In the genomic region with DNA sequence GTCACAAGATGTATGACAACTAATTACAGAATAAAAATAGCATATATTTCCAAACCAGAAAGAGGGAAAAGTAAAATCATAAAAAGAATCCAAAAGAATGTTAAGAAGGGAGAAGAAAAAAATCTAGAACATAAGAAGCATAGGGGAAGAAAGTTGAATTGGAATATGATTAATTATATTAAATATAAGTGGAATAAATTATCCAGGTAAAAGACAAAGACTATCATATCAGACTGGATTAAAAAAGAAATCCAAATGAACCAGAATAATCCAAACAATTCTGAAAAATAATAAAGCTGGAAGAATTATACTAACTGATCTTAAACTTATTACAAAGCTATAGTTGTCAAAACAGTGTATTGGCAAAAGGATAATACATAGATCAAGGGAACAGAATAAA, we compare ENCODE assay signal across 23 cellular contexts. TPM values are rescaled to one million over a fixed set of nuclear protein-coding genes. Genes with fewer than 3 reads are reported as not detected.
DNase-seq lines count a peak whose midpoint lies in the region; ATAC-seq, FAIRE-seq and TF ChIP-seq lines count a peak whose summit lies in the region.
"Had no signal": no experiment of that assay in that cellular context is flagged by ENCODE, and none has a peak within 500 bp of the region (broad histone marks: within the 10 kb centered on the region; RNA-seq: fewer than 3 reads in every experiment).

No MANE protein-coding gene starts in this region.

- H2AFZ ChIP-seq in K562 (ENCODE audit: low read depth, low read length): no peak overlapping the region
- H2AFZ ChIP-seq: GM23248 had no signal

- FAIRE-seq in G401.6 (lab: Jason Lieb, UNC) (peak; percentile 3), K562 (lab: Jason Lieb, UNC) (no peak), frontal cortex (lab: Jason Lieb, UNC) (peak; percentile 43)
- FAIRE-seq: D721Med, GM12891, GM18507, H1 had no signal

- DNase-seq in K562 (ENCODE audit: extremely low read depth in 1 of 4, low spot score in 3 of 4) (no peak), frontal cortex (ENCODE audit: low spot score in 2 of 2) (no peak)
- DNase-seq in activated CD4-positive, alpha-beta T cell treated with anti-CD3 and anti-CD28 coated beads for 1 hour: no peak
- no peak for DNase-seq in activated T-cell treated with anti-CD3 and anti-CD28 coated beads, Interleukin-2, amount 50 U/mL, for 1 hour
- DNase-seq: ACHN; AML-193; BE2C; CD4-positive, alpha-beta T cell; CD8-positive, alpha-beta memory T cell; DMS 273 treated with DMSO at 0.1 percent for 48 hours; DMS79; EL; GF-D8; GM23248; H7; HCEC 1CT had no signal

- H3K27me3 ChIP-seq in K562 (ENCODE audit: control insufficient read depth in 2 of 2, insufficient read depth in 2 of 2, low read length in 2 of 2): no peaks in the 10 kb centered on the region
- H3K27me3 ChIP-seq: BE2C; BLaER1 treated with 17β-estradiol and CSF1 and Interleukin-3, amounts not matched to agents 10 nM and 100 nM had no signal

- H4K20me1 ChIP-seq in K562 (replicated peaks; ENCODE audit: control insufficient read depth, insufficient read depth, low read length): peaks cover 23% of the 10 kb centered on the region

- in situ Hi-C loops in K562 (cut with MboI): no loop called here

- no peaks in the 10 kb centered on the region for H3K9me1 ChIP-seq in K562 (ENCODE audit: control insufficient read depth, insufficient read depth, low read length)

- no TSS peak for BruUV-seq in K562 (replicated peaks; lab: Mats Ljungman, UMichigan)

- H3K36me3 ChIP-seq in K562 (ENCODE audit: control insufficient read depth, insufficient read depth, low read length): peaks cover 62% of the 10 kb centered on the region; the same call in 2 of the 3 replicates
- H3K36me3 ChIP-seq: BE2C had no signal

- no peak for TF ChIP-seq CTCF in K562 (IDR thresholded peaks at IDR 0.05 in 2 of 3, conservative IDR thresholded peaks at IDR 0.05 in 1 of 3; ENCODE audit: insufficient read depth in 2 of 3, low read depth in 1 of 3, low read length in 3 of 3)

- no peak overlapping the region for H3K9ac ChIP-seq in K562 (ENCODE audit: insufficient read depth in 1 of 2, low read depth in 2 of 2, low read length in 2 of 2)
- H3K9ac ChIP-seq: BLaER1 treated with 17β-estradiol and CSF1 and Interleukin-3, amounts not matched to agents 10 nM and 100 nM; GM23248 had no signal

- H3K27ac ChIP-seq in K562 (ENCODE audit: extremely low read depth, low read depth, low read length): no peak overlapping the region
- H3K27ac ChIP-seq: BLaER1 treated with 17β-estradiol and CSF1 and Interleukin-3, amounts not matched to agents 10 nM and 100 nM; GM23248 had no signal

- no peak for TF ChIP-seq POLR2A in K562 (conservative IDR thresholded peaks at IDR 0.05)

- H3K4me3 ChIP-seq in K562: no peak overlapping the region
- H3K4me3 ChIP-seq: GM23248 had no signal

- POLR2A ChIA-PET in K562 (lab: Yijun Ruan, JAX): interaction anchor here (1.0 kb wide), 1 partner anchor 9 kb away, joined by 4 read pairs; no protein-coding TSS in a partner anchor

- H3K79me2 ChIP-seq in K562 (ENCODE audit: control insufficient read depth, insufficient read depth, low read length): peaks cover 94% of the 10 kb centered on the region

- intact Hi-C loops in K562 (cut with micrococcal nuclease): no loop called here

- ATAC-seq in K562 (no peak), GM21360 (IDR thresholded peaks at IDR 0.05; ENCODE audit: unreplicated experiment) (no peak)

- H3K9me3 ChIP-seq in K562 (replicated peaks; ENCODE audit: control insufficient read depth, insufficient read depth, low read depth, low read length): no peaks in the 10 kb centered on the region; the same call in 1 of the 2 replicates
- H3K9me3 ChIP-seq: BE2C had no signal

- no peak for TF ChIP-seq EP300 in K562 (IDR thresholded peaks at IDR 0.05; ENCODE audit: low read length)

- H3K4me1 ChIP-seq in K562 (replicated peaks in 1 of 2; ENCODE audit: control insufficient read depth in 2 of 2, insufficient read depth in 2 of 2, low read length in 2 of 2): peaks cover 0 to 13% of the 10 kb centered on the region in 2 experiments; a peak in 4 of 5 replicates
- H3K4me1 ChIP-seq: BE2C had no signal

- no peak for TF ChIP-seq RAD21 in K562 (CRISPR knock-in tag; conservative IDR thresholded peaks at IDR 0.05 in 1 of 2, IDR thresholded peaks at IDR 0.05 in 1 of 2)

- no peak overlapping the region for H3K4me2 ChIP-seq in K562 (ENCODE audit: insufficient read depth, low read length)
- H3K4me2 ChIP-seq: BLaER1 treated with 17β-estradiol and CSF1 and Interleukin-3, amounts not matched to agents 10 nM and 100 nM had no signal

- CTCF ChIA-PET in K562 (lab: Yijun Ruan, JAX; ENCODE audit: low intra/inter-chr PET ratio): no interaction called here

RNA-seq across cellular contexts. Expression of gene CSNK2A1, which starts 23.6 kb away (rescaled TPM):
- total RNA-seq in K562 (2011; cell fraction: chromatin; rRNA removed; ENCODE audit: low replicate concordance): 123 and 330 TPM in 2 replicates
- total RNA-seq in K562 (2011; cell fraction: nucleolus; rRNA removed): 74.4 and 84.6 TPM in 2 replicates
- 187 and 322 TPM in 2 replicates for total RNA-seq in K562 (2011; cell fraction: nucleoplasm; rRNA removed)
- total RNA-seq in K562 (2014; rRNA removed) (81.4 and 88.5 TPM in 2 replicates), K562 (2014; rRNA removed; fragmentation: Illumina TruSeq; extraction: Trizol) (149 and 152 TPM in 2 replicates), K562 (2015; rRNA removed; fragmentation: Illumina TruSeq; extraction: Trizol) (141 and 156 TPM in 2 replicates), K562 (2021) (144 and 150 TPM in 2 replicates), frontal cortex (179 TPM)
- polyA plus RNA-seq in K562 (2011; rRNA removed) (103 and 145 TPM in 2 replicates), K562 (2014; fragmentation: Illumina TruSeq; extraction: Trizol) (188 and 251 TPM in 2 replicates), K562 (2014; fragmentation: Nextera tagmentation; extraction: Ambion mirVana) (100 to 1,000 TPM in 1 of 2 experiments, 10 to 100 TPM in 1; 71.0 to 101 TPM), K562 (2014; rRNA removed) (77.0 and 98.4 TPM in 2 replicates)
- polyA plus RNA-seq in K562 (2011; cell fraction: cytosol; rRNA removed): 87.8 and 148 TPM in 2 replicates
- polyA plus RNA-seq in K562 (2011; cell fraction: nucleus; rRNA removed): 75.9 and 131 TPM in 2 replicates
- 89.9 and 106 TPM in 2 replicates for polyA plus RNA-seq in K562 (2012)
- polyA minus RNA-seq in K562 (2011; rRNA and poly(A)+ RNA removed): 231 and 302 TPM in 2 replicates
- 105 and 130 TPM in 2 replicates for polyA minus RNA-seq in K562 (2011; cell fraction: cytosol; rRNA and poly(A)+ RNA removed)
- polyA minus RNA-seq in K562 (2011; cell fraction: nucleus; rRNA and poly(A)+ RNA removed): 58.4 and 139 TPM in 2 replicates

RNA-seq across cellular contexts. Expression of gene TBC1D20, which starts 57.7 kb away (rescaled TPM):
- total RNA-seq in K562 (2011; cell fraction: chromatin; rRNA removed; ENCODE audit: low replicate concordance): 62.9 and 93.5 TPM in 2 replicates
- total RNA-seq in K562 (2011; cell fraction: nucleolus; rRNA removed): 46.9 and 48.3 TPM in 2 replicates
- total RNA-seq in K562 (2011; cell fraction: nucleoplasm; rRNA removed): 55.8 and 62.3 TPM in 2 replicates
- total RNA-seq in K562 (2014; rRNA removed) (15.1 and 20.0 TPM in 2 replicates), K562 (2014; rRNA removed; fragmentation: Illumina TruSeq; extraction: Trizol) (11.9 and 14.2 TPM in 2 replicates), K562 (2015; rRNA removed; fragmentation: Illumina TruSeq; extraction: Trizol) (11.8 and 12.8 TPM in 2 replicates), K562 (2021) (17.8 and 20.6 TPM in 2 replicates), frontal cortex (12.6 TPM)
- polyA plus RNA-seq in K562 (2011; rRNA removed) (25.3 and 45.8 TPM in 2 replicates), K562 (2014; fragmentation: Illumina TruSeq; extraction: Trizol) (20.4 and 23.7 TPM in 2 replicates), K562 (2014; fragmentation: Nextera tagmentation; extraction: Ambion mirVana) (1 to 10 TPM; 7.0 to 9.5 TPM), K562 (2014; rRNA removed) (20.1 and 21.1 TPM in 2 replicates)
- 29.6 and 54.5 TPM in 2 replicates for polyA plus RNA-seq in K562 (2011; cell fraction: cytosol; rRNA removed)
- polyA plus RNA-seq in K562 (2011; cell fraction: nucleus; rRNA removed): 63.5 and 76.7 TPM in 2 replicates
- 14.9 and 35.8 TPM in 2 replicates for polyA plus RNA-seq in K562 (2012)
- 25.0 and 35.4 TPM in 2 replicates for polyA minus RNA-seq in K562 (2011; rRNA and poly(A)+ RNA removed)
- 11.8 and 18.3 TPM in 2 replicates for polyA minus RNA-seq in K562 (2011; cell fraction: cytosol; rRNA and poly(A)+ RNA removed)
- 13.1 and 31.0 TPM in 2 replicates for polyA minus RNA-seq in K562 (2011; cell fraction: nucleus; rRNA and poly(A)+ RNA removed)
